In the genomic region with DNA sequence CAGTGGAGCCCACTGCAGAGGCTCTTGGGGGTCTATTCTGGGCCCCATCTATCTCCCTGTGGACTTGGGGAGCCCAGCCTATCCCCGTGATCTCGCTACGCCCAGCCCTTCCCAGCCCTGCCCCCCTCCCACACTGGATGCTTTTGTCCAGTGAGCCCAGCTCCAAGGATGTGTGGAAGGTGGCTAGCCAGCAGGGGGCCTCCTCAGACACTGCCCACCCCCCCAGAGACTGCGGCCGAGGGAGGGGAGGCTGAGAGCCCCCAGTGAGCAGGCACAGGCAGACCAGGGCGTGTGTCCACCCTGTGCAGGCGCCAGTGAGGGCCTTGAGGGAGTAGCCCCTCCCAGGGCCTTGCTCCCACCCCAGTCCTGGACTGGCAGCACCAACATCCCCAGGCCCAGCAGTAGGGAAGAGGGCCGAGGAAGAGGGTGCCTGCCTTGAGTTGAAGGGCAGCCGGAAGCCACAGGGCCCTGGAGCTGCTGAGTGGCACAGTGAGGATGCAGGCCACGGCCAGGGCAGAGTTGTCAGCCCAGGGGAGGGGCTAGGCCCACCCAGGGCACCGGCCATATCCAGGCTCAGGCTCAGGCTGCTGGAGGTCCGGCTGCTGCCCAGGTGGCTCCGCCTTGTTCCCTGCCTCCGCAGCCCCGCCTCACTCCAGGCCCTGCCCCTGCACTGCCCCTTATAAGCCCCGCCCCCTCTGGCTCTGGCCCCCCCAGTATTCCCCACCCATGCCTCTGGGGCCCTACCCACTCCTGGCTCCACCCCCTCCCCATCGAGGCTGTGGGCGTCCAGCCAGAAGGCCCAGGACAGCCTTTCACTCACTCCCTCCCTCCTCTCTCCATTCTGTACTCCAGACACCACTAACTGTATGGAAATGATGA, we compare ENCODE assay signal across 1 cellular context.
TF ChIP-seq lines count a peak whose summit lies in the region.

No MANE protein-coding gene starts in this region.

TF ChIP-seq in GM23338, 12 proteins besides CTCF, POLR2A, EP300 and RAD21 (continued from another document):
- TF ChIP-seq, protein P1, sequence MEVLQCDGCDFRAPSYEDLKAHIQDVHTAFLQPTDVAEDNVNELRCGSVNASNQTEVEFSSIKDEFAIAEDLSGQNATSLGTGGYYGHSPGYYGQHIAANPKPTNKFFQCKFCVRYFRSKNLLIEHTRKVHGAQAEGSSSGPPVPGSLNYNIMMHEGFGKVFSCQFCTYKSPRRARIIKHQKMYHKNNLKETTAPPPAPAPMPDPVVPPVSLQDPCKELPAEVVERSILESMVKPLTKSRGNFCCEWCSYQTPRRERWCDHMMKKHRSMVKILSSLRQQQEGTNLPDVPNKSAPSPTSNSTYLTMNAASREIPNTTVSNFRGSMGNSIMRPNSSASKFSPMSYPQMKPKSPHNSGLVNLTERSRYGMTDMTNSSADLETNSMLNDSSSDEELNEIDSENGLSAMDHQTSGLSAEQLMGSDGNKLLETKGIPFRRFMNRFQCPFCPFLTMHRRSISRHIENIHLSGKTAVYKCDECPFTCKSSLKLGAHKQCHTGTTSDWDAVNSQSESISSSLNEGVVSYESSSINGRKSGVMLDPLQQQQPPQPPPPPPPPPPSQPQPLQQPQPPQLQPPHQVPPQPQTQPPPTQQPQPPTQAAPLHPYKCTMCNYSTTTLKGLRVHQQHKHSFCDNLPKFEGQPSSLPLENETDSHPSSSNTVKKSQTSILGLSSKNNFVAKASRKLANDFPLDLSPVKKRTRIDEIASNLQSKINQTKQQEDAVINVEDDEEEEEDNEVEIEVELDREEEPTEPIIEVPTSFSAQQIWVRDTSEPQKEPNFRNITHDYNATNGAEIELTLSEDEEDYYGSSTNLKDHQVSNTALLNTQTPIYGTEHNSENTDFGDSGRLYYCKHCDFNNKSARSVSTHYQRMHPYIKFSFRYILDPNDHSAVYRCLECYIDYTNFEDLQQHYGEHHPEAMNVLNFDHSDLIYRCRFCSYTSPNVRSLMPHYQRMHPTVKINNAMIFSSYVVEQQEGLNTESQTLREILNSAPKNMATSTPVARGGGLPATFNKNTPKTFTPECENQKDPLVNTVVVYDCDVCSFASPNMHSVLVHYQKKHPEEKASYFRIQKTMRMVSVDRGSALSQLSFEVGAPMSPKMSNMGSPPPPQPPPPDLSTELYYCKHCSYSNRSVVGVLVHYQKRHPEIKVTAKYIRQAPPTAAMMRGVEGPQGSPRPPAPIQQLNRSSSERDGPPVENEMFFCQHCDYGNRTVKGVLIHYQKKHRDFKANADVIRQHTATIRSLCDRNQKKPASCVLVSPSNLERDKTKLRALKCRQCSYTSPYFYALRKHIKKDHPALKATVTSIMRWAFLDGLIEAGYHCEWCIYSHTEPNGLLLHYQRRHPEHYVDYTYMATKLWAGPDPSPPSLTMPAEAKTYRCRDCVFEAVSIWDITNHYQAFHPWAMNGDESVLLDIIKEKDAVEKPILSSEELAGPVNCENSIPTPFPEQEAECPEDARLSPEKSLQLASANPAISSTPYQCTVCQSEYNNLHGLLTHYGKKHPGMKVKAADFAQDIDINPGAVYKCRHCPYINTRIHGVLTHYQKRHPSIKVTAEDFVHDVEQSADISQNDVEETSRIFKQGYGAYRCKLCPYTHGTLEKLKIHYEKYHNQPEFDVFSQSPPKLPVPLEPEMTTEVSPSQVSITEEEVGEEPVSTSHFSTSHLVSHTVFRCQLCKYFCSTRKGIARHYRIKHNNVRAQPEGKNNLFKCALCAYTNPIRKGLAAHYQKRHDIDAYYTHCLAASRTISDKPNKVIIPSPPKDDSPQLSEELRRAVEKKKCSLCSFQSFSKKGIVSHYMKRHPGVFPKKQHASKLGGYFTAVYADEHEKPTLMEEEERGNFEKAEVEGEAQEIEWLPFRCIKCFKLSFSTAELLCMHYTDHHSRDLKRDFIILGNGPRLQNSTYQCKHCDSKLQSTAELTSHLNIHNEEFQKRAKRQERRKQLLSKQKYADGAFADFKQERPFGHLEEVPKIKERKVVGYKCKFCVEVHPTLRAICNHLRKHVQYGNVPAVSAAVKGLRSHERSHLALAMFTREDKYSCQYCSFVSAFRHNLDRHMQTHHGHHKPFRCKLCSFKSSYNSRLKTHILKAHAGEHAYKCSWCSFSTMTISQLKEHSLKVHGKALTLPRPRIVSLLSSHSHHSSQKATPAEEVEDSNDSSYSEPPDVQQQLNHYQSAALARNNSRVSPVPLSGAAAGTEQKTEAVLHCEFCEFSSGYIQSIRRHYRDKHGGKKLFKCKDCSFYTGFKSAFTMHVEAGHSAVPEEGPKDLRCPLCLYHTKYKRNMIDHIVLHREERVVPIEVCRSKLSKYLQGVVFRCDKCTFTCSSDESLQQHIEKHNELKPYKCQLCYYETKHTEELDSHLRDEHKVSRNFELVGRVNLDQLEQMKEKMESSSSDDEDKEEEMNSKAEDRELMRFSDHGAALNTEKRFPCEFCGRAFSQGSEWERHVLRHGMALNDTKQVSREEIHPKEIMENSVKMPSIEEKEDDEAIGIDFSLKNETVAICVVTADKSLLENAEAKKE (CRISPR knock-in tag; IDR thresholded peaks at IDR 0.05), result no peak
- no peak for TF ChIP-seq ZNF114 (CRISPR knock-in tag; IDR thresholded peaks at IDR 0.05)
- TF ChIP-seq JUNB (IDR thresholded peaks at IDR 0.05; ENCODE audit: unreplicated experiment), result no peak
- no peak for TF ChIP-seq POLR2AphosphoS5 (IDR thresholded peaks at IDR 0.05; ENCODE audit: low read depth)
- no peak for TF ChIP-seq EZH2phosphoT487 (IDR thresholded peaks at IDR 0.05; ENCODE audit: unreplicated experiment)
- TF ChIP-seq CREB1 (CRISPR knock-in tag; IDR thresholded peaks at IDR 0.05; ENCODE audit: low read depth), result no peak
- TF ChIP-seq EZH2 (IDR thresholded peaks at IDR 0.05; ENCODE audit: low read depth, unreplicated experiment), result no peak
- TF ChIP-seq STAT1 (IDR thresholded peaks at IDR 0.05; ENCODE audit: unreplicated experiment), result no peak
- TF ChIP-seq NANOG (IDR thresholded peaks at IDR 0.05; ENCODE audit: borderline replicate concordance), result no peak
- TF ChIP-seq ZNF331 (CRISPR knock-in tag; IDR thresholded peaks at IDR 0.05; ENCODE audit: low read depth), result no peak
